In the genomic region with DNA sequence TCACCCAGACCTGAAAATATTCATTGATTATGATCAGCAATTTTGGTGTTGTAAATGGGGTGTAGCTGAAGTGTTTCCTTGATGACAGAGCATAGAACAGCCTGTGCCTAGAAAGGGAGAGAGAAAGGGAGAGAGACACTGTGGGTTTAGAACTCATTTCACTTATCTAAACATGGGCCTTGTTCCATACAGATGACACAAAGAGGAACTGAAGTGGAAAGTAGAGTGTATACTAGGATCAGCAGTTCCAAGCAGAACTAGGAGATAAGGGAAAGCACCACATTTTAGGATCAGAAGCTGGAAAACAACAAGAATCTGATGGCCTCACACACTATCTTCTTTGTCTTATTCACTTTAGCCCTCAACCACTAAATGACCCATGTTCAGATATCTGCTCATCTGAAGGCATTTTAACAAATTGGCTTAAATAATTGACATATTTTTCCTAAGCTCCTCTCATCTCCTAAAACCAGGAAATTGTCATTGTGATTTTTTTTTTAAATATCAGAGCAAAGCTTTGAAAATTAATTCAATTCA, we compare ENCODE assay signal across 16 cellular contexts.
DNase-seq lines count a peak whose midpoint lies in the region; ATAC-seq and TF ChIP-seq lines count a peak whose summit lies in the region.
"Had no signal": no experiment of that assay in that cellular context is flagged by ENCODE, and none has a peak within 500 bp of the region (broad histone marks: within the 10 kb centered on the region; RNA-seq: fewer than 3 reads in every experiment).

No MANE protein-coding gene starts in this region.

- CTCF ChIA-PET in Caco-2 (lab: Charles Lee) = no interaction called here

- no peaks in the 10 kb centered on the region for H3K36me3 ChIP-seq in Caco-2 (ENCODE audit: control insufficient read depth, insufficient read depth, low read length)
- H3K36me3 ChIP-seq in esophagus muscularis mucosa = no peaks in the 10 kb centered on the region
- H3K36me3 ChIP-seq: SJSA1 had no signal

- no peak overlapping the region for H3K27ac ChIP-seq in esophagus muscularis mucosa (replicated peaks in 1 of 4)
- H3K27ac ChIP-seq: PC-9, SJSA1 had no signal

- intact Hi-C loops in Caco-2 (cut with micrococcal nuclease; ENCODE audit: unreplicated experiment) (no loop called here), esophagus muscularis mucosa (cut with DNase I) (no loop called here)

- H3K4me1 Mint-ChIP-seq in Caco-2 (ENCODE audit: low read depth, unreplicated experiment) = peaks cover 10% of the 10 kb centered on the region
- H3K4me1 Mint-ChIP-seq in nephron progenitor cell = peaks cover 39% of the 10 kb centered on the region
- H3K4me1 Mint-ChIP-seq: GM23338 had no signal

- H3K27me3 ChIP-seq in Caco-2 (replicated peaks; ENCODE audit: control insufficient read depth, insufficient read depth, low read length) (no peaks in the 10 kb centered on the region), esophagus muscularis mucosa (no peaks in the 10 kb centered on the region)
- H3K27me3 ChIP-seq: SJSA1 had no signal

- H3K27ac Mint-ChIP-seq in Caco-2 (ENCODE audit: unreplicated experiment) (peak overlapping the region; percentile 58), nephron progenitor cell (peak overlapping the region; percentile 76)
- H3K27ac Mint-ChIP-seq: GM23338 had no signal

- TF ChIP-seq POLR2A in esophagus muscularis mucosa (IDR thresholded peaks at IDR 0.05; ENCODE audit: low read depth) = no peak

- H3K9me3 ChIP-seq in Caco-2 (no peaks in the 10 kb centered on the region), esophagus muscularis mucosa (no peaks in the 10 kb centered on the region)
- H3K9me3 ChIP-seq: SJSA1 had no signal

- H3K27me3 Mint-ChIP-seq in Caco-2 (ENCODE audit: insufficient read depth, unreplicated experiment) (no peaks in the 10 kb centered on the region), nephron progenitor cell (ENCODE audit: low read depth, poor library complexity) (no peaks in the 10 kb centered on the region)

- TF ChIP-seq CTCF in Caco-2 (IDR thresholded peaks at IDR 0.05; ENCODE audit: insufficient read depth in 1 of 2, low read depth in 1 of 2, low read length in 1 of 2, severe bottlenecking in 1 of 2, unreplicated experiment in 1 of 2) (no peak), fibroblast of villous mesenchyme (IDR thresholded peaks at IDR 0.05; ENCODE audit: insufficient read depth, low read depth, low read length) (no peak), nephron progenitor cell (IDR thresholded peaks at IDR 0.05) (no peak), esophagus muscularis mucosa (IDR thresholded peaks at IDR 0.05) (no peak)

- ATAC-seq in SK-N-SH treated with all-trans-retinoic acid at 6 μM for 48 hours (peak; percentile 51), GM21576 (IDR thresholded peaks at IDR 0.05; ENCODE audit: unreplicated experiment) (no peak), GM18868 (IDR thresholded peaks at IDR 0.05; ENCODE audit: unreplicated experiment) (no peak)
- ATAC-seq: GM23338, HCT116 had no signal

- H3K4me3 Mint-ChIP-seq in Caco-2 (ENCODE audit: unreplicated experiment) (no peak overlapping the region), nephron progenitor cell (no peak overlapping the region)
- H3K4me3 Mint-ChIP-seq: GM23338 had no signal

- no TSS peak for BruUV-seq in Caco-2 (replicated peaks; lab: Mats Ljungman, UMichigan)

- POLR2A ChIA-PET in Caco-2 (lab: Charles Lee) = no interaction called here

- peaks cover 17% of the 10 kb centered on the region for H3K9me3 Mint-ChIP-seq in Caco-2 (ENCODE audit: unreplicated experiment)
- peaks cover 4% of the 10 kb centered on the region for H3K9me3 Mint-ChIP-seq in nephron progenitor cell
- H3K9me3 Mint-ChIP-seq: GM23338 had no signal

- H3K4me1 ChIP-seq in Caco-2 (0 out of 2 replicates have a peak, but pooled peaks cover 11% of the 10 kb centered on the region), esophagus muscularis mucosa (peaks cover 0 to 3% (median 0%) of the 10 kb centered on the region in 4 donors)

- no peaks in the 10 kb centered on the region for H3K36me3 Mint-ChIP-seq in Caco-2 (ENCODE audit: insufficient read depth, unreplicated experiment)
- H3K36me3 Mint-ChIP-seq in nephron progenitor cell (ENCODE audit: low read depth) = peaks cover 22% of the 10 kb centered on the region

- H3K4me3 ChIP-seq in Caco-2 (ENCODE audit: low read depth, low read length) (no peak overlapping the region), fibroblast of villous mesenchyme (ENCODE audit: low read depth, low read length) (no peak overlapping the region), esophagus muscularis mucosa (no peak overlapping the region)
- H3K4me3 ChIP-seq: GM23338, PC-9, SJSA1 had no signal

- no peak for TF ChIP-seq EP300 in esophagus muscularis mucosa (IDR thresholded peaks at IDR 0.05)

- DNase-seq in Caco-2 = no peak
- peak; percentile 10 for DNase-seq in fibroblast of villous mesenchyme (ENCODE audit: low read depth)
- DNase-seq in nephron progenitor cell = no peak
- DNase-seq in esophagus muscularis mucosa (ENCODE audit: extremely low spot score) = no peak
- DNase-seq: DMS53, KG1, NCI-H1417 treated with DMSO at 0.1 percent for 48 hours, NCI-H1930, NCI-H510A, PC-9 had no signal

TF ChIP-seq in SK-N-SH treated with all-trans-retinoic acid at 6 μM for 48 hours, 23 proteins besides CTCF, POLR2A, EP300 and RAD21:
- no peak for TF ChIP-seq CSDC2 (CRISPR knock-in tag; IDR thresholded peaks at IDR 0.05)
- no peak for TF ChIP-seq ZFP3 (CRISPR knock-in tag; IDR thresholded peaks at IDR 0.05)
- no peak for TF ChIP-seq ZNF8 (CRISPR knock-in tag; IDR thresholded peaks at IDR 0.05)
- TF ChIP-seq ARNTL (CRISPR knock-in tag; IDR thresholded peaks at IDR 0.05; ENCODE audit: borderline replicate concordance, low read depth) = no peak
- no peak for TF ChIP-seq PPARA (CRISPR knock-in tag; IDR thresholded peaks at IDR 0.05; ENCODE audit: borderline replicate concordance)
- TF ChIP-seq TOX (CRISPR knock-in tag; IDR thresholded peaks at IDR 0.05; ENCODE audit: borderline replicate concordance) = peak; percentile 35; the same call in 1 of the 2 replicates
- TF ChIP-seq ISL1 (CRISPR knock-in tag; IDR thresholded peaks at IDR 0.05) = peak; percentile 62
